ENCODE assay signal across 8 cellular contexts in the genomic region with DNA sequence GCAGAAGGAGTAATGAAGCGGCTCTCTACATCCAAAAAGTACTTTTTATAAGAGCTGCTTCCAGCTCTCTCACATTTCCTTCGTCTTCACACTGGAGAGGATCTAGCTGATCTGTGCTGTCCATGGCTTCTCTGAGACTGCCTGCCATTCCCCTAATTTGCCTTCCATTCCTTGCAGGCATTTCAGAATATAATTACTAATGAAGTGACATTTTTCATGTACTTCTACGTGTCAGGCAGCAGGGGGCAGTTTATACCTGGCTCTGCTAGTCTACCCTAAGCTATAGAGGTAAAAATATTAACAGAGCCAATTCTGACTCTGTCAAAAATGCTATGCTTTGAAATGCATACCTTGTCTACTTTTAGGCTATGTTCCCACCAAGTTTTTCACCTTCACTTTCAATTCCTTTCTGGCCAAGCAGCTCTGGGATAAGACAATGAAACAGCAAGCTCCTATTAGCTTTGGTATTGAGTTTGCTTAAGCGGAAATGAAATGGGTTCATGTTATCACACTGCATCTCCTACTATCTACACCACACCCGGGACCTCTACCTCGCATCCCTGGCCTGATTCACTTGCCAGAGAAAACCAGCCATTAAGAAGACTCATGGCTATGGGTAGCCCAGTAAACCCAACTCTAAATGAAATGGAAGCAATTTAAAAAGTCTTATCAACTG.
DNase-seq lines count a peak whose midpoint lies in the region; ATAC-seq and TF ChIP-seq lines count a peak whose summit lies in the region.

No MANE protein-coding gene starts in this region.

- H3K4me3 ChIP-seq in SK-N-MC, result no peak overlapping the region
- H3K4me3 ChIP-seq in fibroblast of the aortic adventitia (ENCODE audit: low read depth, low read length), result no peak overlapping the region
- H3K4me3 ChIP-seq in trophoblast cell (ENCODE audit: low read depth, low read length), result no peak overlapping the region

- H3K9me3 ChIP-seq in SK-N-MC (ENCODE audit: low read depth, low read length) (no peaks in the 10 kb centered on the region), trophoblast cell (ENCODE audit: insufficient read depth, low read depth, low read length) (no peaks in the 10 kb centered on the region)

- H3K4me2 ChIP-seq in trophoblast cell (ENCODE audit: low read length), result no peak overlapping the region

- H4K8ac ChIP-seq in trophoblast cell (ENCODE audit: low read depth, low read length), result no peak overlapping the region

- peak; percentile 76 for ATAC-seq in GM21576 (IDR thresholded peaks at IDR 0.05; ENCODE audit: unreplicated experiment)

- no peak overlapping the region for H2BK12ac ChIP-seq in trophoblast cell (ENCODE audit: low read length)

- H3K14ac ChIP-seq in trophoblast cell (ENCODE audit: low read length), result no peak overlapping the region

- DNase-seq in activated CD4-positive, alpha-beta T cell treated with anti-CD3 and anti-CD28 coated beads for 48 hours, result peak; percentile 21
- DNase-seq in activated CD4-positive, alpha-beta T cell treated with anti-CD3 and anti-CD28 coated beads for 4 hours, result no peak
- DNase-seq in Kasumi-1 (lab: John Stamatoyannopoulos, UW) (peak; percentile 59 to 67), SK-N-MC (ENCODE audit: low read depth, low spot score) (peak; percentile 2), fibroblast of the aortic adventitia (ENCODE audit: low read depth) (peak; percentile 72), trophoblast cell (peak; percentile 13 to 74), activated gamma-delta T cell (lab: John Stamatoyannopoulos, UW) (no peak)

- H3K18ac ChIP-seq in trophoblast cell (ENCODE audit: low read length), result no peak overlapping the region

- no peak overlapping the region for H3K23ac ChIP-seq in trophoblast cell (ENCODE audit: low read length)

- H3K27ac ChIP-seq in SK-N-MC, result no peak overlapping the region
- H3K27ac ChIP-seq in trophoblast cell (ENCODE audit: low read depth, low read length), result no peak overlapping the region

- no peaks in the 10 kb centered on the region for H3K79me2 ChIP-seq in trophoblast cell (ENCODE audit: control insufficient read depth, insufficient read depth, low read length, poor library complexity)

- H3K27me3 ChIP-seq in trophoblast cell (ENCODE audit: insufficient read depth, low read length), result no peaks in the 10 kb centered on the region

- peak; percentile 71 for TF ChIP-seq CTCF in fibroblast of the aortic adventitia (IDR thresholded peaks at IDR 0.05; ENCODE audit: insufficient read depth, low read length)

- H4K91ac ChIP-seq in trophoblast cell (ENCODE audit: low read depth, low read length), result no peak overlapping the region

- no peak overlapping the region for H2AK5ac ChIP-seq in trophoblast cell (ENCODE audit: low read length)

- H2BK5ac ChIP-seq in trophoblast cell (ENCODE audit: low read depth, low read length, poor library complexity), result no peak overlapping the region

- no CpG with 5 or more reads among the region's 6 CpGs for WGBS in trophoblast cell (ENCODE audit: extremely low coverage, insufficient coverage, insufficient read length)

- H2BK120ac ChIP-seq in trophoblast cell (ENCODE audit: insufficient read depth, low read length, poor library complexity), result no peak overlapping the region

- no peaks in the 10 kb centered on the region for H3K79me1 ChIP-seq in trophoblast cell (ENCODE audit: low read length)

- H3K9ac ChIP-seq in SK-N-MC (ENCODE audit: insufficient read length) (no peak overlapping the region), trophoblast cell (ENCODE audit: low read length) (no peak overlapping the region)

- peaks cover 2% of the 10 kb centered on the region in 2 experiments for H3K4me1 ChIP-seq in trophoblast cell (ENCODE audit: control insufficient read depth in 1 of 2, insufficient read depth in 2 of 2, low read length in 2 of 2)

- H2AFZ ChIP-seq in trophoblast cell (ENCODE audit: insufficient read depth, low read length, poor library complexity), result no peak overlapping the region

- H3K4ac ChIP-seq in trophoblast cell (ENCODE audit: low read depth, low read length), result no peak overlapping the region

- H4K12ac ChIP-seq in trophoblast cell (ENCODE audit: low read depth, low read length), result no peak overlapping the region

- H3K36me3 ChIP-seq in SK-N-MC (ENCODE audit: insufficient read depth, low read length) (no peaks in the 10 kb centered on the region), trophoblast cell (ENCODE audit: control insufficient read depth in 1 of 2, insufficient read depth in 2 of 2, low read length in 2 of 2) (peaks cover 2 to 10% of the 10 kb centered on the region in 2 experiments)

Comparison
In these comparisons a context has a peak if more than half of its experiments do, and no peak if none do; other contexts are left out.
1. DNase-seq: peak in activated CD4-positive, alpha-beta T cell treated with anti-CD3 and anti-CD28 coated beads for 48 hours (single experiment), Kasumi-1 (2 of 2), SK-N-MC (single experiment), fibroblast of the aortic adventitia (single experiment) and trophoblast cell (2 of 2); none in activated CD4-positive, alpha-beta T cell treated with anti-CD3 and anti-CD28 coated beads for 4 hours (0 of 2) and activated gamma-delta T cell (single experiment).